15 cellular contexts compared by ENCODE assay signal in genomic region chr16:79156761-79157160, GRCh38.
A peak's percentile ranks its signal among the peaks of the same experiment; 100 is the strongest.
DNase-seq lines count a peak whose midpoint lies in the region; ATAC-seq and TF ChIP-seq lines count a peak whose summit lies in the region.
"Had no signal": no experiment of that assay in that cellular context is flagged by ENCODE, and none has a peak within 500 bp of the region (broad histone marks: within the 10 kb centered on the region; RNA-seq: fewer than 3 reads in every experiment).

No MANE protein-coding gene starts in this region.

- peaks cover 16% of the 10 kb centered on the region for H3K4me1 Mint-ChIP-seq in activated CD8-positive, alpha-beta T cell treated with anti-CD3 and anti-CD28 coated beads for 36 hours (ENCODE audit: low read depth)
- peaks cover 19% of the 10 kb centered on the region for H3K4me1 Mint-ChIP-seq in activated CD8-positive, alpha-beta T cell treated with anti-CD3 and anti-CD28 coated beads, Interleukin-2, amount 10 ng/mL, durations not matched to agents 7 days and 5 days (ENCODE audit: low read depth)
- peaks cover 19 to 20% of the 10 kb centered on the region in 2 donors for H3K4me1 Mint-ChIP-seq in natural killer cell
- H3K4me1 Mint-ChIP-seq in natural killer cell treated with Interleukin-12 subunit alpha and Interleukin-12 subunit beta and Interleukin-15 and Interleukin-18, amount 100 ng/mL, for 72 hours (ENCODE audit: low read depth in 2 of 2): peaks cover 16 to 19% of the 10 kb centered on the region in 2 donors
- H3K4me1 Mint-ChIP-seq in activated T-helper 17 cell treated with anti-CD3 and anti-CD28 coated beads, Interleukin-2, amount 50 U/mL, for 72 hours: peaks cover 17% of the 10 kb centered on the region
- H3K4me1 Mint-ChIP-seq in stimulated activated effector memory CD8-positive, alpha-beta T cell treated with anti-CD3 and anti-CD28 coated beads, Interleukin-12 subunit alpha, Interleukin-12 subunit beta, amount 100 ng/mL, for 72 hours: peaks cover 31% of the 10 kb centered on the region
- H3K4me1 Mint-ChIP-seq: B cell had no signal

- peak overlapping the region; percentile 10 for H3K27ac Mint-ChIP-seq in activated CD8-positive, alpha-beta T cell treated with anti-CD3 and anti-CD28 coated beads for 36 hours
- H3K27ac Mint-ChIP-seq in activated CD8-positive, alpha-beta T cell treated with anti-CD3 and anti-CD28 coated beads, Interleukin-2, amount 10 ng/mL, durations not matched to agents 7 days and 5 days: no peak overlapping the region
- no peak overlapping the region for H3K27ac Mint-ChIP-seq in natural killer cell
- peak overlapping the region in 1 of 2 donors; percentile 9 for H3K27ac Mint-ChIP-seq in natural killer cell treated with Interleukin-12 subunit alpha and Interleukin-12 subunit beta and Interleukin-15 and Interleukin-18, amount 100 ng/mL, for 72 hours
- peak overlapping the region; percentile 84 for H3K27ac Mint-ChIP-seq in activated T-helper 17 cell treated with anti-CD3 and anti-CD28 coated beads, Interleukin-2, amount 50 U/mL, for 72 hours
- peak overlapping the region; percentile 15 for H3K27ac Mint-ChIP-seq in stimulated activated effector memory CD8-positive, alpha-beta T cell treated with anti-CD3 and anti-CD28 coated beads, Interleukin-12 subunit alpha, Interleukin-12 subunit beta, amount 100 ng/mL, for 72 hours
- H3K27ac Mint-ChIP-seq: B cell; CD4-positive, alpha-beta T cell; GM23338; H9 had no signal

- CTCF ChIA-PET in activated CD8-positive, alpha-beta T cell treated with anti-CD3 and anti-CD28 coated beads for 36 hours (lab: Charles Lee): no interaction called here
- CTCF ChIA-PET in activated CD8-positive, alpha-beta T cell treated with anti-CD3 and anti-CD28 coated beads, Interleukin-2, amount 10 ng/mL, durations not matched to agents 7 days and 5 days (lab: Charles Lee): no interaction called here

- intact Hi-C loops in activated CD8-positive, alpha-beta T cell treated with anti-CD3 and anti-CD28 coated beads for 36 hours (cut with micrococcal nuclease): no loop called here
- intact Hi-C loops in natural killer cell (cut with micrococcal nuclease): no loop called here

- TF ChIP-seq CTCF in activated CD8-positive, alpha-beta T cell treated with anti-CD3 and anti-CD28 coated beads for 36 hours (IDR thresholded peaks at IDR 0.05): no peak
- no peak for TF ChIP-seq CTCF in natural killer cell (IDR thresholded peaks at IDR 0.05)

- POLR2A ChIA-PET in activated CD8-positive, alpha-beta T cell treated with anti-CD3 and anti-CD28 coated beads for 36 hours (lab: Charles Lee): no interaction called here
- POLR2A ChIA-PET in activated CD8-positive, alpha-beta T cell treated with anti-CD3 and anti-CD28 coated beads, Interleukin-2, amount 10 ng/mL, durations not matched to agents 7 days and 5 days (lab: Charles Lee): no interaction called here

- no peak for ATAC-seq in activated CD8-positive, alpha-beta T cell treated with anti-CD3 and anti-CD28 coated beads for 36 hours
- ATAC-seq in activated CD8-positive, alpha-beta T cell treated with anti-CD3 and anti-CD28 coated beads, Interleukin-2, amount 10 ng/mL, durations not matched to agents 7 days and 5 days: no peak
- no peak for ATAC-seq in natural killer cell
- ATAC-seq in natural killer cell treated with Interleukin-12 subunit alpha and Interleukin-12 subunit beta and Interleukin-15 and Interleukin-18, amount 100 ng/mL, for 72 hours: no peak
- ATAC-seq in activated T-helper 17 cell treated with anti-CD3 and anti-CD28 coated beads, Interleukin-2, amount 50 U/mL, for 72 hours (replicated peaks): no peak
- ATAC-seq in stimulated activated effector memory CD8-positive, alpha-beta T cell treated with anti-CD3 and anti-CD28 coated beads, Interleukin-12 subunit alpha, Interleukin-12 subunit beta, amount 100 ng/mL, for 72 hours: no peak
- ATAC-seq: GM23338 had no signal

- H3K9me3 Mint-ChIP-seq in activated CD8-positive, alpha-beta T cell treated with anti-CD3 and anti-CD28 coated beads for 36 hours: no peaks in the 10 kb centered on the region
- H3K9me3 Mint-ChIP-seq in activated CD8-positive, alpha-beta T cell treated with anti-CD3 and anti-CD28 coated beads, Interleukin-2, amount 10 ng/mL, durations not matched to agents 7 days and 5 days (ENCODE audit: insufficient read depth): no peaks in the 10 kb centered on the region
- H3K9me3 Mint-ChIP-seq in natural killer cell: no peaks in the 10 kb centered on the region
- no peaks in the 10 kb centered on the region for H3K9me3 Mint-ChIP-seq in natural killer cell treated with Interleukin-12 subunit alpha and Interleukin-12 subunit beta and Interleukin-15 and Interleukin-18, amount 100 ng/mL, for 72 hours
- H3K9me3 Mint-ChIP-seq in activated T-helper 17 cell treated with anti-CD3 and anti-CD28 coated beads, Interleukin-2, amount 50 U/mL, for 72 hours: no peaks in the 10 kb centered on the region
- no peaks in the 10 kb centered on the region for H3K9me3 Mint-ChIP-seq in stimulated activated effector memory CD8-positive, alpha-beta T cell treated with anti-CD3 and anti-CD28 coated beads, Interleukin-12 subunit alpha, Interleukin-12 subunit beta, amount 100 ng/mL, for 72 hours
- H3K9me3 Mint-ChIP-seq: CD4-positive, alpha-beta T cell; GM23338; H9 had no signal

- peaks cover 3% of the 10 kb centered on the region for H3K27me3 Mint-ChIP-seq in activated CD8-positive, alpha-beta T cell treated with anti-CD3 and anti-CD28 coated beads for 36 hours
- peaks cover 4% of the 10 kb centered on the region for H3K27me3 Mint-ChIP-seq in activated CD8-positive, alpha-beta T cell treated with anti-CD3 and anti-CD28 coated beads, Interleukin-2, amount 10 ng/mL, durations not matched to agents 7 days and 5 days (ENCODE audit: low read depth)
- no peaks in the 10 kb centered on the region for H3K27me3 Mint-ChIP-seq in natural killer cell (ENCODE audit: low read depth in 2 of 2)
- peaks cover 0 to 2% of the 10 kb centered on the region in 2 donors for H3K27me3 Mint-ChIP-seq in natural killer cell treated with Interleukin-12 subunit alpha and Interleukin-12 subunit beta and Interleukin-15 and Interleukin-18, amount 100 ng/mL, for 72 hours
- H3K27me3 Mint-ChIP-seq in activated T-helper 17 cell treated with anti-CD3 and anti-CD28 coated beads, Interleukin-2, amount 50 U/mL, for 72 hours: no peaks in the 10 kb centered on the region
- H3K27me3 Mint-ChIP-seq: CD4-positive, alpha-beta T cell had no signal

- H3K36me3 Mint-ChIP-seq in activated CD8-positive, alpha-beta T cell treated with anti-CD3 and anti-CD28 coated beads for 36 hours (ENCODE audit: low read depth): no peaks in the 10 kb centered on the region
- no peaks in the 10 kb centered on the region for H3K36me3 Mint-ChIP-seq in activated CD8-positive, alpha-beta T cell treated with anti-CD3 and anti-CD28 coated beads, Interleukin-2, amount 10 ng/mL, durations not matched to agents 7 days and 5 days (ENCODE audit: low read depth)
- no peaks in the 10 kb centered on the region for H3K36me3 Mint-ChIP-seq in natural killer cell
- H3K36me3 Mint-ChIP-seq in natural killer cell treated with Interleukin-12 subunit alpha and Interleukin-12 subunit beta and Interleukin-15 and Interleukin-18, amount 100 ng/mL, for 72 hours: no peaks in the 10 kb centered on the region
- H3K36me3 Mint-ChIP-seq in activated T-helper 17 cell treated with anti-CD3 and anti-CD28 coated beads, Interleukin-2, amount 50 U/mL, for 72 hours (ENCODE audit: low read depth): no peaks in the 10 kb centered on the region
- no peaks in the 10 kb centered on the region for H3K36me3 Mint-ChIP-seq in stimulated activated effector memory CD8-positive, alpha-beta T cell treated with anti-CD3 and anti-CD28 coated beads, Interleukin-12 subunit alpha, Interleukin-12 subunit beta, amount 100 ng/mL, for 72 hours

- no peak for DNase-seq in activated CD8-positive, alpha-beta T cell treated with anti-CD3 and anti-CD28 coated beads for 36 hours
- no peak for DNase-seq in activated CD8-positive, alpha-beta T cell treated with anti-CD3 and anti-CD28 coated beads, Interleukin-2, amount 10 ng/mL, durations not matched to agents 7 days and 5 days
- no peak for DNase-seq in natural killer cell
- DNase-seq in natural killer cell treated with Interleukin-12 subunit alpha and Interleukin-12 subunit beta and Interleukin-15 and Interleukin-18, amount 100 ng/mL, for 72 hours (ENCODE audit: low spot score): no peak
- DNase-seq in stimulated activated effector memory CD8-positive, alpha-beta T cell treated with anti-CD3 and anti-CD28 coated beads, Interleukin-12 subunit alpha, Interleukin-12 subunit beta, amount 100 ng/mL, for 72 hours (ENCODE audit: low spot score in 2 of 2): no peak
- no peak for DNase-seq in islet precursor cell
- DNase-seq in inferior parietal cortex (ENCODE audit: extremely low spot score): no peak
- DNase-seq: C1 segment of cervical spinal cord; CD4-positive, alpha-beta T cell; DMS79 treated with DMSO at 0.1 percent for 48 hours; GDM1; H9 had no signal

- H3K4me3 Mint-ChIP-seq in activated CD8-positive, alpha-beta T cell treated with anti-CD3 and anti-CD28 coated beads for 36 hours: no peak overlapping the region
- no peak overlapping the region for H3K4me3 Mint-ChIP-seq in activated CD8-positive, alpha-beta T cell treated with anti-CD3 and anti-CD28 coated beads, Interleukin-2, amount 10 ng/mL, durations not matched to agents 7 days and 5 days
- H3K4me3 Mint-ChIP-seq in natural killer cell: peak overlapping the region; percentile 2
- H3K4me3 Mint-ChIP-seq in natural killer cell treated with Interleukin-12 subunit alpha and Interleukin-12 subunit beta and Interleukin-15 and Interleukin-18, amount 100 ng/mL, for 72 hours: no peak overlapping the region
- peak overlapping the region; percentile 43 for H3K4me3 Mint-ChIP-seq in activated T-helper 17 cell treated with anti-CD3 and anti-CD28 coated beads, Interleukin-2, amount 50 U/mL, for 72 hours
- no peak overlapping the region for H3K4me3 Mint-ChIP-seq in stimulated activated effector memory CD8-positive, alpha-beta T cell treated with anti-CD3 and anti-CD28 coated beads, Interleukin-12 subunit alpha, Interleukin-12 subunit beta, amount 100 ng/mL, for 72 hours
- H3K4me3 Mint-ChIP-seq: B cell; CD4-positive, alpha-beta T cell; GM23338; H9 had no signal

Comparison
In these comparisons a context has a peak if more than half of its experiments do, and no peak if none do; other contexts are left out.
1. H3K27ac Mint-ChIP-seq: peak in activated CD8-positive, alpha-beta T cell treated with anti-CD3 and anti-CD28 coated beads for 36 hours (single experiment), activated T-helper 17 cell treated with anti-CD3 and anti-CD28 coated beads, Interleukin-2, amount 50 U/mL, for 72 hours (single experiment) and stimulated activated effector memory CD8-positive, alpha-beta T cell treated with anti-CD3 and anti-CD28 coated beads, Interleukin-12 subunit alpha, Interleukin-12 subunit beta, amount 100 ng/mL, for 72 hours (single experiment); none in activated CD8-positive, alpha-beta T cell treated with anti-CD3 and anti-CD28 coated beads, Interleukin-2, amount 10 ng/mL, durations not matched to agents 7 days and 5 days (single experiment) and natural killer cell (0 of 2).
2. H3K4me3 Mint-ChIP-seq: peak in natural killer cell (single experiment) and activated T-helper 17 cell treated with anti-CD3 and anti-CD28 coated beads, Interleukin-2, amount 50 U/mL, for 72 hours (single experiment); none in activated CD8-positive, alpha-beta T cell treated with anti-CD3 and anti-CD28 coated beads for 36 hours (single experiment), activated CD8-positive, alpha-beta T cell treated with anti-CD3 and anti-CD28 coated beads, Interleukin-2, amount 10 ng/mL, durations not matched to agents 7 days and 5 days (single experiment), natural killer cell treated with Interleukin-12 subunit alpha and Interleukin-12 subunit beta and Interleukin-15 and Interleukin-18, amount 100 ng/mL, for 72 hours (single experiment) and stimulated activated effector memory CD8-positive, alpha-beta T cell treated with anti-CD3 and anti-CD28 coated beads, Interleukin-12 subunit alpha, Interleukin-12 subunit beta, amount 100 ng/mL, for 72 hours (single experiment).